Comparison of ENCODE assay signal across 7 cellular contexts in the genomic region with DNA sequence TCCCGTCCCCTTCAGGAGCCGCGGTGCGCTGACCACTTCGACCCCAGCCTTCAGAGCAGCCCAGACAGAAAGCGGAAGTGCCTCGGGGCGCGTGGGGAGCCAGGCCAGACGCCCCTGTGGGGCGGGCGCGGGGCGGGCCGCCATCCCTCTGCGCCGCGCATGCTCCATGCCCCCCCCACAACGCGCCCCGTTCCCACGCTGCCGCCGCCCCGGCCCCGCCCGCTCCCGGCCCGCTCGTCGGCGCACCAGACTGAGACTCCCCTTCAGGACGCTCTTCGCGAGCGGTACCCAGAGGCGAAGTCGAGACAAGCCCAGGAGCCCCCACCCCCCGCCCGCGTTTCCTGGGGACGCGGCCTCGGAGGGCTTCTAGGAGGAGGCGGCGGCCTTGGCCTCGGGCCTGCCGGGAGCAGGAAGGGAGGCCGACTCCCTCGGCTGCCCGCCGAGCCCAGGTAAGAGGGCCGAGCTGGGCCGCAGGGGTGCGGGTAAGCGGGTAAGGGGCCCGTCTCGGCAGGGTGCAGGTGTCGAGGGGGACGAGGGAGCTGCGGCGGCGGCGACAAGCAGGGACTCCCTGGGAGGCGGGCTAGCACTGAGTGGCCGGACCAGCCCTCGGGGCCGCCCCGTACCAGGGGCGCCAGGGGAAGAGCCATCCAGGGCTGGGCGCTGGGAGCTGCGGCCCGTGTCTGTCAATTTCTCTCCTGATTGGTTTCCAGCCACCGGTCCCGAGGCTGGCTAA. TPM values are rescaled to one million over a fixed set of nuclear protein-coding genes. Genes with fewer than 3 reads are reported as not detected.
DNase-seq lines count a peak whose midpoint lies in the region; FAIRE-seq and TF ChIP-seq lines count a peak whose summit lies in the region.

A gene with protein sequence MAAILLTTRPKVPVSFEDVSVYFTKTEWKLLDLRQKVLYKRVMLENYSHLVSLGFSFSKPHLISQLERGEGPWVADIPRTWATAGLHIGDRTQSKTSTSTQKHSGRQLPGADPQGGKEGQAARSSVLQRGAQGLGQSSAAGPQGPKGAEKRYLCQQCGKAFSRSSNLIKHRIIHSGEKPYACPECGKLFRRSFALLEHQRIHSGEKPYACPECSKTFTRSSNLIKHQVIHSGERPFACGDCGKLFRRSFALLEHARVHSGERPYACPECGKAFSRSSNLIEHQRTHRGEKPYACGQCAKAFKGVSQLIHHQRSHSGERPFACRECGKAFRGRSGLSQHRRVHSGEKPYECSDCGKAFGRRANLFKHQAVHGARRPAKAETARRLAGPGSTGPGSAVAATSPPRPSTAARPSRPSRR (plus strand): TSS at position 218 of the 733 bp plus-strand sequence. CDS start 6,851 bp downstream, outside the sequence.

- TF ChIP-seq CTCF in HL-60 (IDR thresholded peaks at IDR 0.05; ENCODE audit: insufficient read depth, low read length) (no peak), retinal pigment epithelial cell (conservative IDR thresholded peaks at IDR 0.05; ENCODE audit: low read depth, low read length) (no peak)

- DNase-seq in GM19240 (ENCODE audit: insufficient read length, low spot score) (peak; percentile 24), HL-60 (ENCODE audit: low read depth in 1 of 2, low spot score in 1 of 2) (peak in 1 of 2 experiments; percentile 41), activated T-cell treated with anti-CD3 and anti-CD28 coated beads for 48 hours (ENCODE audit: low read depth) (peak; percentile 3), frontal cortex (ENCODE audit: low spot score in 2 of 2) (peak; percentile 56 to 58), retinal pigment epithelial cell (ENCODE audit: low read depth) (no peak), kidney tubule cell (ENCODE audit: low spot score) (no peak), NCI-H187 (lab: John Stamatoyannopoulos, UW) (no peak)

- FAIRE-seq in frontal cortex (lab: Jason Lieb, UNC): no peak

- H3K27me3 ChIP-seq in HL-60 (ENCODE audit: insufficient read depth, poor library complexity, severe bottlenecking): no peaks in the 10 kb centered on the region

- peak within 1 kb of the TSS; percentile 19; the same call in 1 of the 2 replicates for H3K27ac ChIP-seq in HL-60 (replicated peaks)

- H3K4me3 ChIP-seq in HL-60 (replicated peaks; ENCODE audit: insufficient read depth, low read length) (peak within 1 kb of the TSS; percentile 52), retinal pigment epithelial cell (ENCODE audit: low read length) (peak within 1 kb of the TSS; percentile 41)

RNA-seq across cellular contexts. Expression of the gene that starts here (rescaled TPM):
- 0.82 TPM for total RNA-seq in frontal cortex

Comparison
In these comparisons a context has a peak if more than half of its experiments do, and no peak if none do; other contexts are left out.
1. Peak in DNase-seq in frontal cortex; RNA of the gene not detected or under 1 TPM.
2. DNase-seq: peak in GM19240 (single experiment) and activated T-cell treated with anti-CD3 and anti-CD28 coated beads for 48 hours (single experiment); none in retinal pigment epithelial cell (single experiment), kidney tubule cell (single experiment) and NCI-H187 (0 of 2).